ENCODE assay signal across 8 cellular contexts in the genomic region with DNA sequence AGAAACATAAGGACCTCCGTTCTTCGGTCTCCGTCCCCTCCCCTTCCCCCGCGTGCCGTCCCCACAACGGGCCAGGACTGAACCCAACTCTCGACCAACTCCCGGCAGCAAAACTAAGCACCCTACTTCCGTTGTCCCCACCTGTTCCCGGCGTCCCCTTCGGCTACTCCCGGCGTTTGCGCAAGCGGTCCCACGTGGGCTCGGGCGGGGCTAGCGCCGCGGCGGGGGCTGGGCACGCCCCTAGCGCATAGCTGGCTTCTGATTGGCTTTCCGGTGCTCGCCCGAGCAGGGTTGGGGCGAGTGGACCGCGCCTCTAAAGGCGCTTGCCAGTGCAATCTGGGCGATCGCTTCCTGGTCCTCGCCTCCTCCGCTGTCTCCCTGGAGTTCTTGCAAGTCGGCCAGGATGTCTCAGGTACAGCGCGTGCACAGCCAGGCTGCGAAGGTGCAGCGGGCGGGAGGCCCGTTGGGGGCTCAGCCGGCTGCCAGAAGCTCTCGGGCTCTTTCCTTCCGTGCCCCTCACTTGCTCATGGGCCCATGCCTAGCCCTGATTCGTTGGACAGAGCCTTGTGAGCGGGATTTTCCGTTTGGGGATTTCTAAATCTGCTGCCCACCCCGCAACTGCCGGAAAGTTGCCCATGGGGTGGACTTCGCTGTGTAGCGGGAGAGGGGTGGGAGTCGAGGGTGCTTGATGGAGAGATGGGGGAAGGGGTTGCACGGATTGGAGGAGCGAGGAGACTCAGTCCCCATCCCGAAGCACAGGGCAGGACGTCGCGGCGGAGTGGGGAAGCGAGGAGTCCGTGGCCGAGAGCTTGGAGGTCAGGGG. TPM values are rescaled to one million over a fixed set of nuclear protein-coding genes. Genes with fewer than 3 reads are reported as not detected.
DNase-seq lines count a peak whose midpoint lies in the region; ATAC-seq and TF ChIP-seq lines count a peak whose summit lies in the region.

A gene (minus strand): TSS at position 186 of the 823 bp plus-strand sequence. CDS start 26,875 bp downstream, outside the sequence.
A gene (plus strand): TSS at position 329 of the 823 bp plus-strand sequence. CDS start 75 bp downstream, at position 404.

- TF ChIP-seq POLR2A in esophagus muscularis mucosa (IDR thresholded peaks at IDR 0.05; ENCODE audit: low read depth), result peak; percentile 37

- H3K36me3 ChIP-seq in Panc1 (ENCODE audit: control insufficient read depth, insufficient read depth, low read length) (peaks cover 29% of the 10 kb centered on the region), esophagus muscularis mucosa (peaks cover 21 to 38% (median 36%) of the 10 kb centered on the region in 4 donors)

- peak within 1 kb of the TSS; percentile 87 to 100 for H3K4me3 Mint-ChIP-seq in activated T-cell treated with anti-CD3 and anti-CD28 coated beads, Interleukin-2, amount 50 U/mL, for 72 hours

- TF ChIP-seq EP300 in esophagus muscularis mucosa (IDR thresholded peaks at IDR 0.05), result no peak

- intact Hi-C loops in Panc1 (cut with micrococcal nuclease; ENCODE audit: unreplicated experiment) (no loop called here), esophagus muscularis mucosa (cut with DNase I) (no loop called here)

- H3K9me3 ChIP-seq in Panc1 (ENCODE audit: control insufficient read depth, insufficient read depth, low read depth, low read length) (no peaks in the 10 kb centered on the region), esophagus muscularis mucosa (no peaks in the 10 kb centered on the region)

- 2% methylated on average over 26 of the region's 65 CpGs for WGBS in esophagus muscularis mucosa

- H3K36me3 Mint-ChIP-seq in activated T-cell treated with anti-CD3 and anti-CD28 coated beads, Interleukin-2, amount 50 U/mL, for 72 hours (ENCODE audit: insufficient read depth in 2 of 2), result peaks cover 15 to 22% of the 10 kb centered on the region in 2 donors

- peak within 1 kb of the TSS; percentile 89 for H3K27ac Mint-ChIP-seq in activated T-cell treated with anti-CD3 and anti-CD28 coated beads, Interleukin-2, amount 50 U/mL, for 72 hours

- peaks cover 42% of the 10 kb centered on the region for H3K4me1 Mint-ChIP-seq in activated T-cell treated with anti-CD3 and anti-CD28 coated beads, Interleukin-2, amount 50 U/mL, for 72 hours (ENCODE audit: low read depth)

- H3K4me1 ChIP-seq in Panc1 (ENCODE audit: control insufficient read depth, insufficient read depth, low read length) (peaks cover 19% of the 10 kb centered on the region), esophagus muscularis mucosa (peaks cover 32 to 38% (median 34%) of the 10 kb centered on the region in 4 donors)

- peak; percentile 93 for ATAC-seq in GM21723 (IDR thresholded peaks at IDR 0.05; ENCODE audit: unreplicated experiment)
- ATAC-seq in Panc1, result peak; percentile 99
- ATAC-seq in activated T-cell treated with anti-CD3 and anti-CD28 coated beads, Interleukin-2, amount 50 U/mL, for 72 hours (replicated peaks in 1 of 2), result peak; percentile 97

- H3K27ac ChIP-seq in Panc1 (ENCODE audit: low read length) (peak within 1 kb of the TSS; percentile 98), esophagus muscularis mucosa (replicated peaks in 1 of 4) (peak within 1 kb of the TSS; percentile 85 to 89 (median 88))

- H3K27me3 Mint-ChIP-seq in activated T-cell treated with anti-CD3 and anti-CD28 coated beads, Interleukin-2, amount 50 U/mL, for 72 hours (ENCODE audit: low read depth), result no peaks in the 10 kb centered on the region

- H3K4me3 ChIP-seq in Panc1 (ENCODE audit: low read depth in 2 of 2, low read length in 2 of 2), result peak within 1 kb of the TSS; percentile 98 to 99
- peak within 1 kb of the TSS; percentile 71 to 83 (median 78) for H3K4me3 ChIP-seq in esophagus muscularis mucosa

- POLR2A ChIA-PET in Panc1 (lab: Charles Lee), result interaction anchor here (0.6 to 0.7 kb wide), 4 partner anchors 11 to 1718 kb away, joined by 3 read pairs; no protein-coding TSS in a partner anchor

- CTCF ChIA-PET in Panc1 (lab: Charles Lee), result interaction anchor here (0.6 kb wide), 1 partner anchor 110 kb away, joined by 4 read pairs; no protein-coding TSS in a partner anchor

- H3K27me3 ChIP-seq in Panc1 (ENCODE audit: control insufficient read depth, insufficient read depth, low read length), result no peaks in the 10 kb centered on the region
- H3K27me3 ChIP-seq in esophagus muscularis mucosa, result no peaks in the 10 kb centered on the region

- TF ChIP-seq CTCF in Panc1 (IDR thresholded peaks at IDR 0.05), result no peak
- TF ChIP-seq CTCF in esophagus muscularis mucosa (IDR thresholded peaks at IDR 0.05), result peak in 1 of 3 experiments; percentile 34

- DNase-seq in DMS53 (lab: John Stamatoyannopoulos, UW), result peak; percentile 99
- DNase-seq in KG1 (lab: John Stamatoyannopoulos, UW), result peak; percentile 91
- DNase-seq in Panc1 (ENCODE audit: low read depth, low spot score), result peak; percentile 82
- DNase-seq in activated T-cell treated with anti-CD3 and anti-CD28 coated beads, Interleukin-2, amount 50 U/mL, for 72 hours, result peak; percentile 94 to 95
- peak; percentile 98 for DNase-seq in esophagus muscularis mucosa (ENCODE audit: extremely low spot score)
- DNase-seq in myocyte (ENCODE audit: low read depth), result peak; percentile 97
- peak; percentile 84 to 87 for DNase-seq in stimulated activated CD8-positive, alpha-beta memory T cell treated with anti-CD3 and anti-CD28 coated beads, Interleukin-7, amount 100 ng/mL, for 48 hours (ENCODE audit: extremely low read depth in 1 of 2, low read depth in 1 of 2)

- no peaks in the 10 kb centered on the region for H3K9me3 Mint-ChIP-seq in activated T-cell treated with anti-CD3 and anti-CD28 coated beads, Interleukin-2, amount 50 U/mL, for 72 hours

- in situ Hi-C loops in Panc1 (cut with HindIII; ENCODE audit: low pct_unique_long_range_greater_than_20kb, low sequenced_read_pairs), result no loop called here

- BruUV-seq in Panc1 (replicated peaks; lab: Mats Ljungman, UMichigan), result TSS peak; percentile 70

RNA-seq across cellular contexts. Expression of the first gene that starts in this region (rescaled TPM):
- total RNA-seq in Panc1 (2021; ENCODE audit: unreplicated experiment), result 22.7 TPM
- 9.7 TPM for polyA plus RNA-seq in Panc1 (2012; ENCODE audit: insufficient read length)
- total RNA-seq in activated T-cell treated with anti-CD3 and anti-CD28 coated beads, Interleukin-2, amount 50 U/mL, for 72 hours, result 10 to 100 TPM; 13.1 to 15.3 TPM
- 10 to 100 TPM in 2 of 4 donors, 1 to 10 TPM in 2; 8.7 to 14.6 (median 11.2) TPM for total RNA-seq in esophagus muscularis mucosa
- total RNA-seq in myocyte, result 10.9 and 15.8 TPM in 2 replicates
- polyA plus RNA-seq in myocyte (2012), result 14.3 TPM

RNA-seq across cellular contexts. Expression of the second gene that starts in this region (rescaled TPM):
- total RNA-seq in Panc1 (2021; ENCODE audit: unreplicated experiment) (253 TPM), esophagus muscularis mucosa (10 to 100 TPM; 41.8 to 72.3 (median 59.3) TPM), myocyte (172 and 293 TPM in 2 replicates)
- polyA plus RNA-seq in Panc1 (2012; ENCODE audit: insufficient read length), result 316 TPM
- 10 to 100 TPM; 58.7 to 80.6 TPM for total RNA-seq in activated T-cell treated with anti-CD3 and anti-CD28 coated beads, Interleukin-2, amount 50 U/mL, for 72 hours
- polyA plus RNA-seq in myocyte (2012), result 470 TPM

Comparison
In these comparisons a context has a peak if more than half of its experiments do, and no peak if none do; other contexts are left out.
1. Peak in every context shown above with its lines: DNase-seq, ATAC-seq, H3K4me3 ChIP-seq and H3K27ac ChIP-seq.